1 cellular context compared by ENCODE assay signal in genomic region chr11:86179646-86180064, GRCh38.
TF ChIP-seq lines count a peak whose summit lies in the region.

No MANE protein-coding gene starts in this region.

TF ChIP-seq in IMR-90, 13 proteins besides CTCF, POLR2A, EP300 and RAD21:
- TF ChIP-seq BHLHE40 (IDR thresholded peaks at IDR 0.05; ENCODE audit: low read depth, low read length): no peak
- TF ChIP-seq, protein P1, sequence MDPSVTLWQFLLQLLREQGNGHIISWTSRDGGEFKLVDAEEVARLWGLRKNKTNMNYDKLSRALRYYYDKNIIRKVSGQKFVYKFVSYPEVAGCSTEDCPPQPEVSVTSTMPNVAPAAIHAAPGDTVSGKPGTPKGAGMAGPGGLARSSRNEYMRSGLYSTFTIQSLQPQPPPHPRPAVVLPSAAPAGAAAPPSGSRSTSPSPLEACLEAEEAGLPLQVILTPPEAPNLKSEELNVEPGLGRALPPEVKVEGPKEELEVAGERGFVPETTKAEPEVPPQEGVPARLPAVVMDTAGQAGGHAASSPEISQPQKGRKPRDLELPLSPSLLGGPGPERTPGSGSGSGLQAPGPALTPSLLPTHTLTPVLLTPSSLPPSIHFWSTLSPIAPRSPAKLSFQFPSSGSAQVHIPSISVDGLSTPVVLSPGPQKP (IDR thresholded peaks at IDR 0.05; ENCODE audit: borderline replicate concordance, low read depth, low read length): no peak
- no peak for TF ChIP-seq CHD1 (IDR thresholded peaks at IDR 0.05; ENCODE audit: low read depth, low read length)
- TF ChIP-seq, protein P2, sequence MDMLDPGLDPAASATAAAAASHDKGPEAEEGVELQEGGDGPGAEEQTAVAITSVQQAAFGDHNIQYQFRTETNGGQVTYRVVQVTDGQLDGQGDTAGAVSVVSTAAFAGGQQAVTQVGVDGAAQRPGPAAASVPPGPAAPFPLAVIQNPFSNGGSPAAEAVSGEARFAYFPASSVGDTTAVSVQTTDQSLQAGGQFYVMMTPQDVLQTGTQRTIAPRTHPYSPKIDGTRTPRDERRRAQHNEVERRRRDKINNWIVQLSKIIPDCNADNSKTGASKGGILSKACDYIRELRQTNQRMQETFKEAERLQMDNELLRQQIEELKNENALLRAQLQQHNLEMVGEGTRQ (IDR thresholded peaks at IDR 0.05; ENCODE audit: low read depth, low read length): no peak
- TF ChIP-seq MAZ (IDR thresholded peaks at IDR 0.05; ENCODE audit: borderline replicate concordance, low read depth, low read length): no peak
- no peak for TF ChIP-seq MAFK (IDR thresholded peaks at IDR 0.05; ENCODE audit: low read depth, low read length)
- no peak for TF ChIP-seq SMC3 (IDR thresholded peaks at IDR 0.05; ENCODE audit: low read depth, low read length)
- no peak for TF ChIP-seq MXI1 (IDR thresholded peaks at IDR 0.05; ENCODE audit: borderline replicate concordance, low read depth, low read length)
TF ChIP-seq in IMR-90: peak in this region for 0.
